14 cellular contexts compared by ENCODE assay signal in genomic region chr18:61544178-61544577, GRCh38.
DNase-seq lines count a peak whose midpoint lies in the region; ATAC-seq and TF ChIP-seq lines count a peak whose summit lies in the region.
"Had no signal": no experiment of that assay in that cellular context is flagged by ENCODE, and none has a peak within 500 bp of the region (broad histone marks: within the 10 kb centered on the region; RNA-seq: fewer than 3 reads in every experiment).

No MANE protein-coding gene starts in this region.

- TF ChIP-seq EP300 in tibial nerve (IDR thresholded peaks at IDR 0.05), result no peak

- H3K36me3 ChIP-seq in BE2C (no peaks in the 10 kb centered on the region), heart right ventricle (no peaks in the 10 kb centered on the region), tibial nerve (no peaks in the 10 kb centered on the region)

- 68 to 73% methylated on average over 10 of the region's 10 CpGs for WGBS in heart right ventricle, 2 donors
- WGBS in tibial nerve, 2 donors, result 85 to 92% methylated on average over 5 to 10 of the region's 10 CpGs

- peak overlapping the region in 4 of 10 donors; percentile 4 to 63 (median 42) for H3K27ac ChIP-seq in heart right ventricle
- H3K27ac ChIP-seq in tibial nerve, result no peak overlapping the region
- H3K27ac ChIP-seq: A549 had no signal

- H3K27me3 ChIP-seq in BE2C (no peaks in the 10 kb centered on the region), heart right ventricle (no peaks in the 10 kb centered on the region), tibial nerve (no peaks in the 10 kb centered on the region)

- H3K9me3 ChIP-seq in BE2C (no peaks in the 10 kb centered on the region), heart right ventricle (no peaks in the 10 kb centered on the region), tibial nerve (no peaks in the 10 kb centered on the region)
- H3K9me3 ChIP-seq: A549 had no signal

- H3K4me1 ChIP-seq in BE2C (no peaks in the 10 kb centered on the region), heart right ventricle (peaks cover 0 to 31% (median 10%) of the 10 kb centered on the region in 9 donors), tibial nerve (peaks cover 0 to 5% (median 0%) of the 10 kb centered on the region in 4 donors)
- H3K4me1 ChIP-seq: A549 had no signal

- H3K4me3 ChIP-seq in BE2C (ENCODE audit: low read depth, low read length) (no peak overlapping the region), heart right ventricle (no peak overlapping the region), tibial nerve (no peak overlapping the region)
- H3K4me3 ChIP-seq: A549 had no signal

- ATAC-seq in heart right ventricle, result peak in 6 of 8 donors; percentile 57 to 95 (median 68)
- ATAC-seq: A549; CD8-positive, alpha-beta T cell had no signal

- no peak for TF ChIP-seq CTCF in BE2C (IDR thresholded peaks at IDR 0.05; ENCODE audit: low read depth, low read length)
- TF ChIP-seq CTCF in heart right ventricle (IDR thresholded peaks at IDR 0.05), result no peak
- no peak for TF ChIP-seq CTCF in tibial nerve (IDR thresholded peaks at IDR 0.05)

- no peak for TF ChIP-seq POLR2A in tibial nerve (IDR thresholded peaks at IDR 0.05)

- intact Hi-C loops in heart right ventricle (cut with DNase I), result loop anchor here in 2 of 10 donors (1.0 to 10.0 kb wide), 2 partner anchors 25 to 591 kb away; no protein-coding TSS in a partner anchor

- DNase-seq in BE2C (peak; percentile 22), OCI-M1 (lab: John Stamatoyannopoulos, UW) (peak; percentile 8), heart right ventricle (no peak), retina (peak; percentile 84), NCI-H2196 treated with DMSO at 0.1 percent for 48 hours (lab: John Stamatoyannopoulos, UW; ENCODE audit: unreplicated experiment) (no peak), NCI-H510A (lab: John Stamatoyannopoulos, UW) (no peak), tibial nerve (ENCODE audit: low spot score in 2 of 2) (no peak)
- DNase-seq: CD8-positive, alpha-beta T cell; COR-L47; DND-41; GDM1; GOT3; H9 had no signal

Comparison
In these comparisons a context has a peak if more than half of its experiments do, and no peak if none do; other contexts are left out.
1. DNase-seq: peak in BE2C (single experiment), OCI-M1 (single experiment) and retina (single experiment); none in heart right ventricle (0 of 2), NCI-H2196 treated with DMSO at 0.1 percent for 48 hours (single experiment), NCI-H510A (single experiment) and tibial nerve (0 of 2).